1 cellular context compared by ENCODE assay signal in genomic region chr15:49064281-49064653, GRCh38.
TF ChIP-seq lines count a peak whose summit lies in the region.

No MANE protein-coding gene starts in this region.

TF ChIP-seq in GM23338, 12 proteins besides CTCF, POLR2A, EP300 and RAD21 (continued from another document):
- TF ChIP-seq ZNF462 (CRISPR knock-in tag; IDR thresholded peaks at IDR 0.05) (no peak), CREB1 (CRISPR knock-in tag; IDR thresholded peaks at IDR 0.05; ENCODE audit: low read depth) (no peak), POLR2AphosphoS5 (IDR thresholded peaks at IDR 0.05; ENCODE audit: low read depth) (no peak), NANOG (IDR thresholded peaks at IDR 0.05; ENCODE audit: borderline replicate concordance) (no peak), EZH2phosphoT487 (IDR thresholded peaks at IDR 0.05; ENCODE audit: unreplicated experiment) (no peak), EZH2 (IDR thresholded peaks at IDR 0.05; ENCODE audit: low read depth, unreplicated experiment) (no peak), ZNF331 (CRISPR knock-in tag; IDR thresholded peaks at IDR 0.05; ENCODE audit: low read depth) (no peak), JUNB (IDR thresholded peaks at IDR 0.05; ENCODE audit: unreplicated experiment) (no peak)
- TF ChIP-seq, protein P1, sequence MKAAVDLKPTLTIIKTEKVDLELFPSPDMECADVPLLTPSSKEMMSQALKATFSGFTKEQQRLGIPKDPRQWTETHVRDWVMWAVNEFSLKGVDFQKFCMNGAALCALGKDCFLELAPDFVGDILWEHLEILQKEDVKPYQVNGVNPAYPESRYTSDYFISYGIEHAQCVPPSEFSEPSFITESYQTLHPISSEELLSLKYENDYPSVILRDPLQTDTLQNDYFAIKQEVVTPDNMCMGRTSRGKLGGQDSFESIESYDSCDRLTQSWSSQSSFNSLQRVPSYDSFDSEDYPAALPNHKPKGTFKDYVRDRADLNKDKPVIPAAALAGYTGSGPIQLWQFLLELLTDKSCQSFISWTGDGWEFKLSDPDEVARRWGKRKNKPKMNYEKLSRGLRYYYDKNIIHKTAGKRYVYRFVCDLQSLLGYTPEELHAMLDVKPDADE (IDR thresholded peaks at IDR 0.05), result no peak
